In genomic region chr16:19926449-19927390, GRCh38 we compare ENCODE assay signal across 1 cellular context.
TF ChIP-seq lines count a peak whose summit lies in the region.

No MANE protein-coding gene starts in this region.

TF ChIP-seq in HepG2, 621 proteins besides CTCF, POLR2A, EP300 and RAD21 (continued from another document and continues in another):
- TF ChIP-seq ZNF318 (CRISPR knock-in tag; IDR thresholded peaks at IDR 0.05) = no peak
- TF ChIP-seq ZNF660 (CRISPR knock-in tag; IDR thresholded peaks at IDR 0.05; ENCODE audit: borderline replicate concordance, low read depth) = no peak
- TF ChIP-seq MED1 (CRISPR knock-in tag; IDR thresholded peaks at IDR 0.05) = peak; percentile 84
- no peak for TF ChIP-seq SMARCE1 (IDR thresholded peaks at IDR 0.05; ENCODE audit: borderline replicate concordance)
- TF ChIP-seq, protein P1, sequence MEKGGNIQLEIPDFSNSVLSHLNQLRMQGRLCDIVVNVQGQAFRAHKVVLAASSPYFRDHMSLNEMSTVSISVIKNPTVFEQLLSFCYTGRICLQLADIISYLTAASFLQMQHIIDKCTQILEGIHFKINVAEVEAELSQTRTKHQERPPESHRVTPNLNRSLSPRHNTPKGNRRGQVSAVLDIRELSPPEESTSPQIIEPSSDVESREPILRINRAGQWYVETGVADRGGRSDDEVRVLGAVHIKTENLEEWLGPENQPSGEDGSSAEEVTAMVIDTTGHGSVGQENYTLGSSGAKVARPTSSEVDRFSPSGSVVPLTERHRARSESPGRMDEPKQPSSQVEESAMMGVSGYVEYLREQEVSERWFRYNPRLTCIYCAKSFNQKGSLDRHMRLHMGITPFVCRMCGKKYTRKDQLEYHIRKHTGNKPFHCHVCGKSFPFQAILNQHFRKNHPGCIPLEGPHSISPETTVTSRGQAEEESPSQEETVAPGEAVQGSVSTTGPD (CRISPR knock-in tag; IDR thresholded peaks at IDR 0.05) = no peak
- no peak for TF ChIP-seq KDM6A (CRISPR knock-in tag; IDR thresholded peaks at IDR 0.05; ENCODE audit: low read depth)
- TF ChIP-seq ZHX1 (CRISPR knock-in tag; IDR thresholded peaks at IDR 0.05; ENCODE audit: low read depth) = no peak
- no peak for TF ChIP-seq ZNF552 (CRISPR knock-in tag; IDR thresholded peaks at IDR 0.05; ENCODE audit: borderline replicate concordance)
- TF ChIP-seq, protein P2, sequence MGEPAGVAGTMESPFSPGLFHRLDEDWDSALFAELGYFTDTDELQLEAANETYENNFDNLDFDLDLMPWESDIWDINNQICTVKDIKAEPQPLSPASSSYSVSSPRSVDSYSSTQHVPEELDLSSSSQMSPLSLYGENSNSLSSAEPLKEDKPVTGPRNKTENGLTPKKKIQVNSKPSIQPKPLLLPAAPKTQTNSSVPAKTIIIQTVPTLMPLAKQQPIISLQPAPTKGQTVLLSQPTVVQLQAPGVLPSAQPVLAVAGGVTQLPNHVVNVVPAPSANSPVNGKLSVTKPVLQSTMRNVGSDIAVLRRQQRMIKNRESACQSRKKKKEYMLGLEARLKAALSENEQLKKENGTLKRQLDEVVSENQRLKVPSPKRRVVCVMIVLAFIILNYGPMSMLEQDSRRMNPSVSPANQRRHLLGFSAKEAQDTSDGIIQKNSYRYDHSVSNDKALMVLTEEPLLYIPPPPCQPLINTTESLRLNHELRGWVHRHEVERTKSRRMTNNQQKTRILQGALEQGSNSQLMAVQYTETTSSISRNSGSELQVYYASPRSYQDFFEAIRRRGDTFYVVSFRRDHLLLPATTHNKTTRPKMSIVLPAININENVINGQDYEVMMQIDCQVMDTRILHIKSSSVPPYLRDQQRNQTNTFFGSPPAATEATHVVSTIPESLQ (CRISPR knock-in tag; conservative IDR thresholded peaks at IDR 0.05) = no peak
- TF ChIP-seq ATM (IDR thresholded peaks at IDR 0.05; ENCODE audit: borderline replicate concordance) = no peak
- TF ChIP-seq, protein P3, sequence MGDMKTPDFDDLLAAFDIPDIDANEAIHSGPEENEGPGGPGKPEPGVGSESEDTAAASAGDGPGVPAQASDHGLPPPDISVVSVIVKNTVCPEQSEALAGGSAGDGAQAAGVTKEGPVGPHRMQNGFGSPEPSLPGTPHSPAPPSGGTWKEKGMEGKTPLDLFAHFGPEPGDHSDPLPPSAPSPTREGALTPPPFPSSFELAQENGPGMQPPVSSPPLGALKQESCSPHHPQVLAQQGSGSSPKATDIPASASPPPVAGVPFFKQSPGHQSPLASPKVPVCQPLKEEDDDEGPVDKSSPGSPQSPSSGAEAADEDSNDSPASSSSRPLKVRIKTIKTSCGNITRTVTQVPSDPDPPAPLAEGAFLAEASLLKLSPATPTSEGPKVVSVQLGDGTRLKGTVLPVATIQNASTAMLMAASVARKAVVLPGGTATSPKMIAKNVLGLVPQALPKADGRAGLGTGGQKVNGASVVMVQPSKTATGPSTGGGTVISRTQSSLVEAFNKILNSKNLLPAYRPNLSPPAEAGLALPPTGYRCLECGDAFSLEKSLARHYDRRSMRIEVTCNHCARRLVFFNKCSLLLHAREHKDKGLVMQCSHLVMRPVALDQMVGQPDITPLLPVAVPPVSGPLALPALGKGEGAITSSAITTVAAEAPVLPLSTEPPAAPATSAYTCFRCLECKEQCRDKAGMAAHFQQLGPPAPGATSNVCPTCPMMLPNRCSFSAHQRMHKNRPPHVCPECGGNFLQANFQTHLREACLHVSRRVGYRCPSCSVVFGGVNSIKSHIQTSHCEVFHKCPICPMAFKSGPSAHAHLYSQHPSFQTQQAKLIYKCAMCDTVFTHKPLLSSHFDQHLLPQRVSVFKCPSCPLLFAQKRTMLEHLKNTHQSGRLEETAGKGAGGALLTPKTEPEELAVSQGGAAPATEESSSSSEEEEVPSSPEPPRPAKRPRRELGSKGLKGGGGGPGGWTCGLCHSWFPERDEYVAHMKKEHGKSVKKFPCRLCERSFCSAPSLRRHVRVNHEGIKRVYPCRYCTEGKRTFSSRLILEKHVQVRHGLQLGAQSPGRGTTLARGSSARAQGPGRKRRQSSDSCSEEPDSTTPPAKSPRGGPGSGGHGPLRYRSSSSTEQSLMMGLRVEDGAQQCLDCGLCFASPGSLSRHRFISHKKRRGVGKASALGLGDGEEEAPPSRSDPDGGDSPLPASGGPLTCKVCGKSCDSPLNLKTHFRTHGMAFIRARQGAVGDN (CRISPR knock-in tag; IDR thresholded peaks at IDR 0.05) = no peak
- TF ChIP-seq, protein P4, sequence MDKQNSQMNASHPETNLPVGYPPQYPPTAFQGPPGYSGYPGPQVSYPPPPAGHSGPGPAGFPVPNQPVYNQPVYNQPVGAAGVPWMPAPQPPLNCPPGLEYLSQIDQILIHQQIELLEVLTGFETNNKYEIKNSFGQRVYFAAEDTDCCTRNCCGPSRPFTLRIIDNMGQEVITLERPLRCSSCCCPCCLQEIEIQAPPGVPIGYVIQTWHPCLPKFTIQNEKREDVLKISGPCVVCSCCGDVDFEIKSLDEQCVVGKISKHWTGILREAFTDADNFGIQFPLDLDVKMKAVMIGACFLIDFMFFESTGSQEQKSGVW (CRISPR knock-in tag; IDR thresholded peaks at IDR 0.05; ENCODE audit: borderline replicate concordance) = no peak
- no peak for TF ChIP-seq ARNT2 (CRISPR knock-in tag; IDR thresholded peaks at IDR 0.05; ENCODE audit: low read depth)
- no peak for TF ChIP-seq ZNF556 (CRISPR knock-in tag; IDR thresholded peaks at IDR 0.05; ENCODE audit: borderline replicate concordance)
- TF ChIP-seq ZNF766 (CRISPR knock-in tag; IDR thresholded peaks at IDR 0.05; ENCODE audit: borderline replicate concordance) = no peak
- TF ChIP-seq KLF12 (CRISPR knock-in tag; IDR thresholded peaks at IDR 0.05; ENCODE audit: borderline replicate concordance) = no peak
- no peak for TF ChIP-seq ZXDC (CRISPR knock-in tag; IDR thresholded peaks at IDR 0.05)
- TF ChIP-seq GLI4 (CRISPR knock-in tag; IDR thresholded peaks at IDR 0.05; ENCODE audit: borderline replicate concordance) = peak; percentile 76; the same call in 1 of the 2 replicates
- TF ChIP-seq ZNF225 (CRISPR knock-in tag; IDR thresholded peaks at IDR 0.05) = no peak
- no peak for TF ChIP-seq ZNF616 (CRISPR knock-in tag; IDR thresholded peaks at IDR 0.05; ENCODE audit: low read depth)
- TF ChIP-seq ZBTB21 (CRISPR knock-in tag; IDR thresholded peaks at IDR 0.05) = no peak
- no peak for TF ChIP-seq NFAT5 (CRISPR knock-in tag; IDR thresholded peaks at IDR 0.05)
